ENCODE assay signal across 18 cellular contexts in the genomic region with DNA sequence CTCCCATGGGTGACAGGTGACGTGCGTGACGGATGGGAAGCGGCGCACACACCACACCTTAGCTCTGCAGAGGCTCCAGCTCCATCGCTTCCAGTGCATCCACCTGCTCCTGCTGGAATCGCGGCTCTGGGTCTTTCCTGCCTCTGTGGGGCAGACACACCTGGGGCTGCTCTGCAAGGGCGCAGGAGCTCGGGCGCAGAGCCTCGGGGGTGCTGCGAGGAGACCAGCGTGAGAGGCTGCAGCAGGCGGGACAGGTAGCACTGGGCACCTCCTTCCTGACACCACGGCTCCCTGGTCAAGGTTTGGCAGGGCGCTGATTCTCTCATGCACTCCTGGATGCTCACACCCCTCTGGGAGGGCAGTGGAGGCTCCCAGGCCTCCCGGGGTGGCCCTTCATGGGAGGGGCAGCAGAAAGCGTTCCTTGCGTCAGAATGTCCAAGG.
"Had no signal": no experiment of that assay in that cellular context is flagged by ENCODE, and none has a peak within 500 bp of the region (broad histone marks: within the 10 kb centered on the region; RNA-seq: fewer than 3 reads in every experiment).

No MANE protein-coding gene starts in this region.

- ATAC-seq: foreskin keratinocyte; natural killer cell; pancreas; right lobe of liver; stimulated activated effector memory CD8-positive, alpha-beta T cell treated with anti-CD3 and anti-CD28 coated beads, Interleukin-12 subunit alpha, Interleukin-12 subunit beta, amount 100 ng/mL, for 72 hours; stimulated activated naive CD8-positive, alpha-beta T cell treated with anti-CD3 and anti-CD28 coated beads, Interleukin-15, Interleukin-2, amounts not matched to agents 100 U/mL and 50 U/mL, for 24 hours had no signal

- H3K4me1 Mint-ChIP-seq: mesothelial cell of epicardium; natural killer cell; neural crest cell; stimulated activated effector memory CD8-positive, alpha-beta T cell treated with anti-CD3 and anti-CD28 coated beads, Interleukin-12 subunit alpha, Interleukin-12 subunit beta, amount 100 ng/mL, for 72 hours had no signal

- H3K27me3 ChIP-seq: foreskin keratinocyte, hepatocyte, pancreas, right lobe of liver, thyroid gland, uterus had no signal

- H3K36me3 ChIP-seq: pancreas, right lobe of liver, suprapubic skin, thyroid gland, uterus had no signal

- FAIRE-seq: pancreas had no signal

- H3K4me3 Mint-ChIP-seq: mesothelial cell of epicardium; natural killer cell; neural crest cell; stimulated activated effector memory CD8-positive, alpha-beta T cell treated with anti-CD3 and anti-CD28 coated beads, Interleukin-12 subunit alpha, Interleukin-12 subunit beta, amount 100 ng/mL, for 72 hours; type B pancreatic cell had no signal

- H3K4me1 ChIP-seq: foreskin keratinocyte, pancreas, right lobe of liver, suprapubic skin, thyroid gland, uterus had no signal

- H3K9me3 ChIP-seq: pancreas, right lobe of liver, thyroid gland, uterus had no signal

- H3K27ac ChIP-seq: foreskin keratinocyte, hepatocyte, pancreas, right lobe of liver, suprapubic skin, thyroid gland, uterus had no signal

- DNase-seq: effector memory CD4-positive, alpha-beta T cell; foreskin keratinocyte; kidney glomerular epithelial cell; natural killer cell; right lobe of liver; stimulated activated CD4-positive, alpha-beta T cell treated with anti-CD3 and anti-CD28 coated beads, Interleukin-4, amount 100 ng/mL, for 1 hour; stimulated activated CD8-positive, alpha-beta memory T cell treated with anti-CD3 and anti-CD28 coated beads, Interleukin-4, amount 100 ng/mL, for 48 hours; stimulated activated naive CD8-positive, alpha-beta T cell treated with anti-CD3 and anti-CD28 coated beads, Interleukin-15, Interleukin-2, amounts not matched to agents 100 U/mL and 50 U/mL, for 24 hours; thyroid gland; uterus had no signal

- H3K27ac Mint-ChIP-seq: mesothelial cell of epicardium; natural killer cell; progenitor cell of endocrine pancreas; stimulated activated effector memory CD8-positive, alpha-beta T cell treated with anti-CD3 and anti-CD28 coated beads, Interleukin-12 subunit alpha, Interleukin-12 subunit beta, amount 100 ng/mL, for 72 hours; type B pancreatic cell had no signal

- H3K79me2 ChIP-seq: hepatocyte had no signal

- H3K36me3 Mint-ChIP-seq: mesothelial cell of epicardium; natural killer cell; stimulated activated effector memory CD8-positive, alpha-beta T cell treated with anti-CD3 and anti-CD28 coated beads, Interleukin-12 subunit alpha, Interleukin-12 subunit beta, amount 100 ng/mL, for 72 hours; type B pancreatic cell had no signal

- H3K4me2 ChIP-seq: hepatocyte had no signal

- H2AFZ ChIP-seq: hepatocyte had no signal

- H3K4me3 ChIP-seq: hepatocyte, pancreas, right lobe of liver, suprapubic skin, thyroid gland, uterus had no signal

- H3K9me3 Mint-ChIP-seq: natural killer cell; stimulated activated effector memory CD8-positive, alpha-beta T cell treated with anti-CD3 and anti-CD28 coated beads, Interleukin-12 subunit alpha, Interleukin-12 subunit beta, amount 100 ng/mL, for 72 hours had no signal
